In the genomic region with DNA sequence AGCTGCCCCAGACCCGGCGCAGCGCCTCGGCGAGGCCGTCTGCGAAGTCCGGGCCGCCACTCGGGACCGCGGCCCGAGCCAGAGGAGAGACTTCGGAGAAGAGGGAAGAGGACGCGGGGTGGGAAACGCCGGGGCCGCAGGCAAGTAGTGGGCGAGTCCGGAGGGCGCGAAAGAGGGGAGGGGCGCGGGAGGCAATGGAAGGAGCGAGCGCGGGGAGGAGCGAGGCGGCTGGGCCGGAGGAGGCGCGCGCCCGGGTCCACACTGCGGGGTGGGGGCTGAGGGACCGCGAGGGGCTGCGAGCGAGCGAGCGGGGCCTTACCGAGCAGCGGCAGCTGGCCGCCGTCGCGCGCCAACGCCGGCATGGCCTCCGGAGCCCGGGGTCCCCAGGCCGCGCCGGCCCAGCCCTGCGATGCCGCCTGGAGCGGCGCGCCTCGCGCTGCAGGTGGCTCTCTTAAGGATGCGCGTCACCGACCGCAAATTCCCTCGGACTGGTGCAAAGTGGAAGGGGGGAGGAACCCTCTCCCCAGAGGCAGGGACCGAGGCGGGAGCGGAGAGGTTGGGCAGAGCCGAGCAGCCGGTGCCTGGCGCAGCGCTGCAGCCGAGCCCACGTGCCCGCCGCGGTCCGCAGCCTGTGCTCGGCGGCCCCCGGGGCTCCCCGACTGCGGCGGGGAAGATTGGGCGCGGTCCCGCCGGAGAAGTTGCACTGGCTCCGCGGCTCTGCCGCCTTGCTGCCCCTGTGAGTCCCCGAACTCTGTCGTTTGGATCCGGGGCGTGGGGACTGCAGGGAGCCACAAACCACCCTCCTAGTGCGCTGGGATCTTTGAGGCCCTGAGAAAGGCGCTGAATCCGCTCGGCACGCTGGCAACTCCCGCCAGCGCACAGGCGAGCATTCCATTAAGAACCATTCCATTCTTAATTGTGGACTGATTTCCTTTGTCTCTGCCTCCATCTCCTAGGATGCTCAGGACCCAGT, we compare ENCODE assay signal across 8 cellular contexts. TPM values are rescaled to one million over a fixed set of nuclear protein-coding genes. Genes with fewer than 3 reads are reported as not detected.
DNase-seq lines count a peak whose midpoint lies in the region; ATAC-seq, FAIRE-seq and TF ChIP-seq lines count a peak whose summit lies in the region.

A gene (minus strand): TSS at position 428 of the 973 bp plus-strand sequence. CDS start 66 bp downstream, at position 362.

- peak within 1 kb of the TSS; percentile 49 for H3K9ac ChIP-seq in HCT116 (ENCODE audit: low read length)

- peak within 1 kb of the TSS; percentile 23 to 53 for H3K4me3 ChIP-seq in HCT116 (replicated peaks in 1 of 2; ENCODE audit: low read depth in 1 of 2, low read length in 2 of 2)
- H3K4me3 ChIP-seq in skeletal muscle cell (ENCODE audit: low read depth, low read length): peak within 1 kb of the TSS; percentile 38

- no peaks in the 10 kb centered on the region for H3K79me2 ChIP-seq in HCT116 (ENCODE audit: insufficient read depth, low read length)

- TF ChIP-seq RAD21 in HCT116 (IDR thresholded peaks at IDR 0.05; ENCODE audit: low read depth): no peak

- no peak within 1 kb of the TSS for H3K27ac Mint-ChIP-seq in activated naive CD8-positive, alpha-beta T cell treated with anti-CD3 and anti-CD28 coated beads, Interleukin-2, amount 10 ng/mL, durations not matched to agents 7 days and 5 days

- peaks cover 67% of the 10 kb centered on the region for H3K27me3 Mint-ChIP-seq in activated naive CD8-positive, alpha-beta T cell treated with anti-CD3 and anti-CD28 coated beads, Interleukin-2, amount 10 ng/mL, durations not matched to agents 7 days and 5 days

- H3K9me2 ChIP-seq in HCT116 (ENCODE audit: insufficient read depth): no peaks in the 10 kb centered on the region

- H3K36me3 ChIP-seq in HCT116 (ENCODE audit: control insufficient read depth in 1 of 2, insufficient read depth in 2 of 2, low read length in 2 of 2): no peaks in the 10 kb centered on the region

- RAD21 ChIA-PET in HCT116 (lab: Charles Lee; ENCODE audit: low non-redundant PET in 1 of 2, low total read pairs in 2 of 2, uncharacterized antibody in 2 of 2, unreplicated experiment in 2 of 2): no interaction called here

- no peaks in the 10 kb centered on the region for H3K9me3 ChIP-seq in HCT116 (ENCODE audit: control insufficient read depth in 1 of 2, insufficient read depth in 1 of 2, low read depth in 1 of 2, low read length in 2 of 2)

- BruUV-seq in HCT116 (replicated peaks; lab: Mats Ljungman, UMichigan): no TSS peak

- H4K20me1 ChIP-seq in HCT116 (ENCODE audit: insufficient read depth): no peaks in the 10 kb centered on the region

- FAIRE-seq in RCC 7860 (lab: Jason Lieb, UNC): no peak

- peaks cover 0 to 13% of the 10 kb centered on the region in 2 experiments; a peak in 2 of 4 replicates for H3K4me1 ChIP-seq in HCT116 (ENCODE audit: control insufficient read depth in 1 of 2, insufficient read depth in 2 of 2, low read length in 2 of 2)

- no peak for TF ChIP-seq CTCF in HCT116 (IDR thresholded peaks at IDR 0.05 in 2 of 3, conservative IDR thresholded peaks at IDR 0.05 in 1 of 3; ENCODE audit: borderline replicate concordance in 1 of 3, insufficient read depth in 1 of 3, low read depth in 2 of 3, low read length in 2 of 3)

- H2AFZ ChIP-seq in HCT116 (ENCODE audit: low read depth, low read length, poor library complexity, severe bottlenecking): peak within 1 kb of the TSS; percentile 79

- H3K9me3 Mint-ChIP-seq in activated naive CD8-positive, alpha-beta T cell treated with anti-CD3 and anti-CD28 coated beads, Interleukin-2, amount 10 ng/mL, durations not matched to agents 7 days and 5 days: no peaks in the 10 kb centered on the region

- POLR2A ChIA-PET in HCT116 (lab: Charles Lee): interaction anchor here (1.0 kb wide), 1 partner anchor 37 kb away, joined by 3 read pairs; no protein-coding TSS in a partner anchor
- POLR2A ChIA-PET in activated naive CD8-positive, alpha-beta T cell treated with anti-CD3 and anti-CD28 coated beads, Interleukin-2, amount 10 ng/mL, durations not matched to agents 7 days and 5 days (lab: Charles Lee): no interaction called here

- peak within 1 kb of the TSS; percentile 64 for H3K4me3 Mint-ChIP-seq in activated naive CD8-positive, alpha-beta T cell treated with anti-CD3 and anti-CD28 coated beads, Interleukin-2, amount 10 ng/mL, durations not matched to agents 7 days and 5 days

- H3K4me1 Mint-ChIP-seq in activated naive CD8-positive, alpha-beta T cell treated with anti-CD3 and anti-CD28 coated beads, Interleukin-2, amount 10 ng/mL, durations not matched to agents 7 days and 5 days: peaks cover 4% of the 10 kb centered on the region

- H3K36me3 Mint-ChIP-seq in activated naive CD8-positive, alpha-beta T cell treated with anti-CD3 and anti-CD28 coated beads, Interleukin-2, amount 10 ng/mL, durations not matched to agents 7 days and 5 days: peaks cover 3% of the 10 kb centered on the region

- H3K27ac ChIP-seq in HCT116 (ENCODE audit: low read depth, low read length): no peak within 1 kb of the TSS; the same call in 1 of the 2 replicates

- peak; percentile 97 for ATAC-seq in HCT116
- peak; percentile 71 for ATAC-seq in activated naive CD8-positive, alpha-beta T cell treated with anti-CD3 and anti-CD28 coated beads, Interleukin-2, amount 10 ng/mL, durations not matched to agents 7 days and 5 days (ENCODE audit: low read depth)

- H3K4me2 ChIP-seq in HCT116 (ENCODE audit: low read length): peak within 1 kb of the TSS; percentile 82

- DNase-seq in EL (peak; percentile 63), HCT116 (ENCODE audit: low read depth, low spot score) (peak; percentile 51), NCI-H748 (lab: John Stamatoyannopoulos, UW; ENCODE audit: unreplicated experiment) (peak; percentile 88), iPS DF 19.7 (ENCODE audit: low read depth, low spot score) (peak; percentile 25), skeletal muscle cell (ENCODE audit: low read depth) (no peak), NCI-H187 (lab: John Stamatoyannopoulos, UW) (no peak), RCC 7860 (ENCODE audit: low spot score) (no peak)
- peak; percentile 51 for DNase-seq in activated naive CD8-positive, alpha-beta T cell treated with anti-CD3 and anti-CD28 coated beads, Interleukin-2, amount 10 ng/mL, durations not matched to agents 7 days and 5 days

- intact Hi-C loops in HCT116 (cut with micrococcal nuclease): no loop called here

- CTCF ChIA-PET in HCT116 (lab: Charles Lee): no interaction called here

- peaks cover 16% of the 10 kb centered on the region; the same call in 1 of the 2 replicates for H3K27me3 ChIP-seq in HCT116 (ENCODE audit: insufficient read depth, low read length)

- no peak for TF ChIP-seq POLR2A in HCT116 (IDR thresholded peaks at IDR 0.05; ENCODE audit: borderline replicate concordance, extremely low read depth, insufficient read depth, insufficient read length)

TF ChIP-seq in HCT116, 20 proteins besides CTCF, POLR2A, EP300 and RAD21:
- TF ChIP-seq, protein P1, sequence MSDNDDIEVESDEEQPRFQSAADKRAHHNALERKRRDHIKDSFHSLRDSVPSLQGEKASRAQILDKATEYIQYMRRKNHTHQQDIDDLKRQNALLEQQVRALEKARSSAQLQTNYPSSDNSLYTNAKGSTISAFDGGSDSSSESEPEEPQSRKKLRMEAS (IDR thresholded peaks at IDR 0.05): peak; percentile 52
- TF ChIP-seq SP1 (IDR thresholded peaks at IDR 0.05; ENCODE audit: low read depth) (no peak), ELF1 (IDR thresholded peaks at IDR 0.05; ENCODE audit: borderline replicate concordance, low read depth) (no peak), FOSL1 (IDR thresholded peaks at IDR 0.05; ENCODE audit: low read depth) (no peak), ZFX (IDR thresholded peaks at IDR 0.05) (peak; percentile 31; the same call in 1 of the 2 replicates)
- TF ChIP-seq, protein P2, sequence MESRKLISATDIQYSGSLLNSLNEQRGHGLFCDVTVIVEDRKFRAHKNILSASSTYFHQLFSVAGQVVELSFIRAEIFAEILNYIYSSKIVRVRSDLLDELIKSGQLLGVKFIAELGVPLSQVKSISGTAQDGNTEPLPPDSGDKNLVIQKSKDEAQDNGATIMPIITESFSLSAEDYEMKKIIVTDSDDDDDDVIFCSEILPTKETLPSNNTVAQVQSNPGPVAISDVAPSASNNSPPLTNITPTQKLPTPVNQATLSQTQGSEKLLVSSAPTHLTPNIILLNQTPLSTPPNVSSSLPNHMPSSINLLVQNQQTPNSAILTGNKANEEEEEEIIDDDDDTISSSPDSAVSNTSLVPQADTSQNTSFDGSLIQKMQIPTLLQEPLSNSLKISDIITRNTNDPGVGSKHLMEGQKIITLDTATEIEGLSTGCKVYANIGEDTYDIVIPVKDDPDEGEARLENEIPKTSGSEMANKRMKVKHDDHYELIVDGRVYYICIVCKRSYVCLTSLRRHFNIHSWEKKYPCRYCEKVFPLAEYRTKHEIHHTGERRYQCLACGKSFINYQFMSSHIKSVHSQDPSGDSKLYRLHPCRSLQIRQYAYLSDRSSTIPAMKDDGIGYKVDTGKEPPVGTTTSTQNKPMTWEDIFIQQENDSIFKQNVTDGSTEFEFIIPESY (IDR thresholded peaks at IDR 0.05; ENCODE audit: extremely low read depth, insufficient replicate concordance, low read length): no peak

RNA-seq across cellular contexts. Expression of the gene that starts here (rescaled TPM):
- 0.17 TPM for total RNA-seq in HCT116 (2021; ENCODE audit: unreplicated experiment)
- polyA plus RNA-seq in HCT116 (2012): 0.09 and 0.11 TPM in 2 replicates
- total RNA-seq in activated naive CD8-positive, alpha-beta T cell treated with anti-CD3 and anti-CD28 coated beads, Interleukin-2, amount 10 ng/mL, durations not matched to agents 7 days and 5 days: not detected

Comparison
In these comparisons a context has a peak if more than half of its experiments do, and no peak if none do; other contexts are left out.
1. Peak in DNase-seq, ATAC-seq, H3K4me3 ChIP-seq, H3K9ac ChIP-seq and H3K4me2 ChIP-seq in HCT116; RNA of the gene not detected or under 1 TPM.
2. Peak in DNase-seq and ATAC-seq in activated naive CD8-positive, alpha-beta T cell treated with anti-CD3 and anti-CD28 coated beads, Interleukin-2, amount 10 ng/mL, durations not matched to agents 7 days and 5 days; RNA of the gene not detected or under 1 TPM.
3. DNase-seq: peak in EL (single experiment), NCI-H748 (single experiment) and iPS DF 19.7 (single experiment); none in skeletal muscle cell (single experiment), NCI-H187 (0 of 2) and RCC 7860 (single experiment).